ENCODE assay signal across 1 cellular context in the genomic region with DNA sequence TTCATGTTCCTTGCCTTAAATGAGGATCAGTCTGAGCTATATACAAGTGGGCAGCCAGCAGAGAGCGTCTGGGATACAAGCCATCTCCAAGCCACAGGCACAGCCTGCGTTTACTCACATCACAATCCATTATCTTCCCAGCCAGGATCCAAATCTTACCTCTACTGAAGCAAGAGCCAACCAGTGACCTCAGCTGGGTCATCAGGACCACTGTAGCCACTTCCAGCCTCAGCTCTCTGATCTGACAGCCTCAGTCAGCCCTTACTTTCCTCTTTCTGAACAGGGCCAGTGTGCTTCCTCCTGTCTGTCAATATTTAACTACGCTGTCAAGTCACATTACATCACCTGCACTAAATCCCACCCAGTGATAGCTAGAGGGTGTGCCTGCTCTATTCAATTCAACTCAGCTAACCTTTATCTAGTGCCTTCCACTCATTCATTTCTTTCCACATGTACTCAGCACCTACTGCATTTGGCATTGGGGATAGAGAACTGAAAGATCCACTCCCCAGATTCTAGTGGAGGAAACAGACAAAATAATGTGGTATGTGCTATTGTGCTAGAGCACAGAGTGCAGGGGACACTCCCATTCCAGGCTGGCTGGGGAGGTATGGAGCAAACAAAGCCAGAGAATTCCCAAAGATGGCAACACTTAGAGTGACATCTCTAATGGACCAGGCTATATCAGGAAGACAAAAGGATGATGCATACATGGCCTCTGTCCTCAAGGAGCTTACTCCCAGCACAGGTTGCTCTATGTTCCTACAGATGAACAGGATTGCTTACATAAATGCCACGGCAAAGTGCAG.
TF ChIP-seq lines count a peak whose summit lies in the region.

No MANE protein-coding gene starts in this region.

TF ChIP-seq in H1, 55 proteins besides CTCF, POLR2A, EP300 and RAD21:
- TF ChIP-seq GABPA (IDR thresholded peaks at IDR 0.05; ENCODE audit: borderline replicate concordance, insufficient read depth, low read length) (no peak), USF2 (IDR thresholded peaks at IDR 0.05; ENCODE audit: low read length) (no peak), POLR2AphosphoS5 (IDR thresholded peaks at IDR 0.05; ENCODE audit: low read depth, low read length) (no peak), KDM4A (IDR thresholded peaks at IDR 0.05; ENCODE audit: low read depth, low read length, severe bottlenecking) (no peak)
